10 cellular contexts compared by ENCODE assay signal in the genomic region with DNA sequence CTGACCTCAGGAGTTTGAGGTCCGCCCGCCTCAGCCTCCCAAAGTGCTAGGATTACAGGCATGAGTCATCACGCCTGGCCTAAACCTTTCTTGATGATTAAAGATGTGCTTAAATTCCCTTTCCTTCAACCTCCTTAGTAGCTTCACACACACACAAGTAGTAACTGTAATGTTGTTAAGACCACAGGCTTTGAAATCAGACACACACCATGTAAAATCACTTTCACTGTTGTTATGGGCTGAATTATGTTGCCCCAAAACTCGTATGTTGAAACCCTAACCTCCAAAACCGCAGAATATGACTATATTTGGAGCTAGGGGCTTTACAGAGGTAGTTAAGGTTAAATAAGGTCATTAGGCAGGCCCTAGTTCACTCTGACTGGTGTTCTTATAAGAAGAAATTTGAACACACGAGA.
DNase-seq lines count a peak whose midpoint lies in the region; ATAC-seq and FAIRE-seq lines count a peak whose summit lies in the region.
"Had no signal": no experiment of that assay in that cellular context is flagged by ENCODE, and none has a peak within 500 bp of the region (broad histone marks: within the 10 kb centered on the region; RNA-seq: fewer than 3 reads in every experiment).

No MANE protein-coding gene starts in this region.

- peak overlapping the region; percentile 43 for H3K4me2 ChIP-seq in BLaER1

- H3K9me3 ChIP-seq in BLaER1 = no peaks in the 10 kb centered on the region

- H3K4me3 ChIP-seq in BLaER1 = no peak overlapping the region

- peak; percentile 68 for ATAC-seq in GM19397 (IDR thresholded peaks at IDR 0.05; ENCODE audit: unreplicated experiment)
- peak; percentile 65 for ATAC-seq in HG03139 (IDR thresholded peaks at IDR 0.05; ENCODE audit: unreplicated experiment)

- H3K27me3 ChIP-seq in BLaER1 = no peaks in the 10 kb centered on the region

- DNase-seq in SKM-1 treated with dmso at 0.1 percent for 144 hours (lab: John Stamatoyannopoulos, UW; ENCODE audit: unreplicated experiment) (peak; percentile 96), urothelium cell line (ENCODE audit: low spot score) (no peak), CD1c-positive myeloid dendritic cell (ENCODE audit: extremely low spot score) (no peak), cerebellar nuclear complex (lab: John Stamatoyannopoulos, UW) (no peak), NCI-H2107 treated with DMSO at 0.1 percent for 48 hours (lab: John Stamatoyannopoulos, UW; ENCODE audit: unreplicated experiment) (no peak)
- DNase-seq: activated gamma-delta T cell treated with Interleukin-2 at 50 U/mL for 16 hours, kidney glomerular epithelial cell had no signal

- H3K9ac ChIP-seq in BLaER1 = no peak overlapping the region

- peaks cover 10% of the 10 kb centered on the region for H3K4me1 ChIP-seq in BLaER1

- no peak for FAIRE-seq in urothelium cell line (lab: Jason Lieb, UNC)

- no peaks in the 10 kb centered on the region for H4K20me1 ChIP-seq in BLaER1

- H3K27ac ChIP-seq in BLaER1 = no peak overlapping the region

- H3K36me3 ChIP-seq in BLaER1 = no peaks in the 10 kb centered on the region
